ENCODE assay signal across 16 cellular contexts in genomic region chr2:172921538-172922236, GRCh38.
A peak's percentile ranks its signal among the peaks of the same experiment; 100 is the strongest.
DNase-seq lines count a peak whose midpoint lies in the region; ATAC-seq, FAIRE-seq and TF ChIP-seq lines count a peak whose summit lies in the region.
"Had no signal": no experiment of that assay in that cellular context is flagged by ENCODE, and none has a peak within 500 bp of the region (broad histone marks: within the 10 kb centered on the region; RNA-seq: fewer than 3 reads in every experiment).

No MANE protein-coding gene starts in this region.

- H3K79me2 ChIP-seq in OCI-LY3 (ENCODE audit: low read length) (no peaks in the 10 kb centered on the region), endothelial cell of umbilical vein (ENCODE audit: control insufficient read depth, insufficient read depth, low read length) (no peaks in the 10 kb centered on the region)

- H2AK5ac ChIP-seq in mesenchymal stem cell (ENCODE audit: low read length, severe bottlenecking) = no peak overlapping the region

- H4K91ac ChIP-seq in mesenchymal stem cell (ENCODE audit: low read length) = no peak overlapping the region

- peaks cover 4% of the 10 kb centered on the region for H3K27me3 Mint-ChIP-seq in activated naive CD8-positive, alpha-beta T cell treated with anti-CD3 and anti-CD28 coated beads for 36 hours

- H3K36me3 Mint-ChIP-seq in activated naive CD8-positive, alpha-beta T cell treated with anti-CD3 and anti-CD28 coated beads for 36 hours = no peaks in the 10 kb centered on the region
- H3K36me3 Mint-ChIP-seq: natural killer cell had no signal

- no peak overlapping the region for H3K18ac ChIP-seq in mesenchymal stem cell (ENCODE audit: low read depth in 1 of 2, low read length in 2 of 2)

- no peak overlapping the region for H2BK5ac ChIP-seq in mesenchymal stem cell (ENCODE audit: low read depth, low read length, poor library complexity, severe bottlenecking)

- H3K9ac ChIP-seq in OCI-LY3 (ENCODE audit: low read length) (peak overlapping the region; percentile 16; the same call in 1 of the 2 replicates), endothelial cell of umbilical vein (replicated peaks; ENCODE audit: extremely low read depth, insufficient read depth, low read length) (no peak overlapping the region), mesenchymal stem cell (ENCODE audit: low read length) (no peak overlapping the region)

- peaks cover 3% of the 10 kb centered on the region for H3K4me1 Mint-ChIP-seq in activated naive CD8-positive, alpha-beta T cell treated with anti-CD3 and anti-CD28 coated beads for 36 hours
- H3K4me1 Mint-ChIP-seq: natural killer cell, T-helper 17 cell had no signal

- no peaks in the 10 kb centered on the region for H3K79me1 ChIP-seq in mesenchymal stem cell (replicated peaks; ENCODE audit: low read length, poor library complexity, severe bottlenecking)

- TF ChIP-seq CTCF in OCI-LY3 (IDR thresholded peaks at IDR 0.05; ENCODE audit: low read depth, low read length) = no peak
- no peak for TF ChIP-seq CTCF in endothelial cell of umbilical vein (IDR thresholded peaks at IDR 0.05; ENCODE audit: extremely low read depth in 1 of 2, insufficient read depth in 1 of 2, low read depth in 1 of 2, low read length in 2 of 2)

- H3K23ac ChIP-seq in mesenchymal stem cell (ENCODE audit: low read length in 2 of 2) = no peak overlapping the region

- intact Hi-C loops in endothelial cell of umbilical vein (cut with micrococcal nuclease) = no loop called here

- H3K9me3 Mint-ChIP-seq in activated naive CD8-positive, alpha-beta T cell treated with anti-CD3 and anti-CD28 coated beads for 36 hours = no peaks in the 10 kb centered on the region
- H3K9me3 Mint-ChIP-seq: natural killer cell had no signal

- H2BK15ac ChIP-seq in mesenchymal stem cell (ENCODE audit: low read depth, poor library complexity, severe bottlenecking) = no peak overlapping the region

- H3K9me1 ChIP-seq in endothelial cell of umbilical vein (replicated peaks; ENCODE audit: control insufficient read depth, extremely low read depth, insufficient read depth, low read length) = no peaks in the 10 kb centered on the region

- H3K4me3 ChIP-seq in OCI-LY3 (ENCODE audit: low read length) (no peak overlapping the region), endothelial cell of umbilical vein (replicated peaks in 1 of 3; ENCODE audit: insufficient read depth in 1 of 3, low read depth in 1 of 3, low read length in 3 of 3) (no peak overlapping the region), mesenchymal stem cell (ENCODE audit: insufficient read depth in 1 of 2, low read depth in 1 of 2, low read length in 2 of 2) (no peak overlapping the region)
- H3K4me3 ChIP-seq: sigmoid colon had no signal

- TF ChIP-seq POLR2A in endothelial cell of umbilical vein (IDR thresholded peaks at IDR 0.05; ENCODE audit: low read depth, low read length) = no peak

- FAIRE-seq in endothelial cell of umbilical vein (lab: Jason Lieb, UNC) = peak; percentile 83

- H3K36me3 ChIP-seq in OCI-LY3 (replicated peaks; ENCODE audit: low read depth, low read length) (peaks cover 14% of the 10 kb centered on the region), endothelial cell of umbilical vein (ENCODE audit: control insufficient read depth in 2 of 2, extremely low read depth in 1 of 2, insufficient read depth in 2 of 2, low read length in 2 of 2) (no peaks in the 10 kb centered on the region), mesenchymal stem cell (ENCODE audit: control insufficient read depth in 1 of 2, insufficient read depth in 2 of 2, low read depth in 1 of 2, low read length in 2 of 2) (no peaks in the 10 kb centered on the region)
- H3K36me3 ChIP-seq: sigmoid colon had no signal

- H2BK120ac ChIP-seq in mesenchymal stem cell (ENCODE audit: low read depth, low read length) = no peak overlapping the region

- no peaks in the 10 kb centered on the region for H3K27me3 ChIP-seq in OCI-LY3 (ENCODE audit: low read depth, low read length)
- no peaks in the 10 kb centered on the region for H3K27me3 ChIP-seq in endothelial cell of umbilical vein (ENCODE audit: control insufficient read depth in 2 of 2, insufficient read depth in 2 of 2, low read length in 2 of 2)
- no peaks in the 10 kb centered on the region for H3K27me3 ChIP-seq in mesenchymal stem cell (ENCODE audit: control insufficient read depth in 1 of 2, insufficient read depth in 1 of 2, low read length in 2 of 2)
- H3K27me3 ChIP-seq: sigmoid colon had no signal

- ATAC-seq in HG02610 (IDR thresholded peaks at IDR 0.05; ENCODE audit: unreplicated experiment) = no peak
- ATAC-seq in HG02870 (IDR thresholded peaks at IDR 0.05; ENCODE audit: unreplicated experiment) = no peak
- ATAC-seq: natural killer cell, T-helper 17 cell had no signal

- H3K27ac ChIP-seq in OCI-LY3 (ENCODE audit: low read length) (peak overlapping the region; percentile 83; the same call in 1 of the 2 replicates), endothelial cell of umbilical vein (ENCODE audit: insufficient read depth, low read depth, low read length) (no peak overlapping the region), mesenchymal stem cell (ENCODE audit: low read length, poor library complexity, severe bottlenecking) (peak overlapping the region; percentile 11)
- H3K27ac ChIP-seq: sigmoid colon had no signal

- no peak overlapping the region for H2BK12ac ChIP-seq in mesenchymal stem cell (ENCODE audit: low read length in 2 of 2)

- POLR2A ChIA-PET in endothelial cell of umbilical vein (lab: Charles Lee) = no interaction called here

- H3K4me2 ChIP-seq in OCI-LY3 (ENCODE audit: low read length) (peak overlapping the region; percentile 3; the same call in 1 of the 2 replicates), endothelial cell of umbilical vein (ENCODE audit: insufficient read depth, low read length) (no peak overlapping the region), mesenchymal stem cell (ENCODE audit: low read length, poor library complexity, severe bottlenecking) (no peak overlapping the region)

- BruUV-seq in endothelial cell of umbilical vein (replicated peaks; lab: Mats Ljungman, UMichigan) = no TSS peak

- H2AFZ ChIP-seq in OCI-LY3 (ENCODE audit: low read depth, low read length) = no peak overlapping the region
- H2AFZ ChIP-seq in endothelial cell of umbilical vein (ENCODE audit: low read depth, low read length) = no peak overlapping the region
- no peak overlapping the region for H2AFZ ChIP-seq in mesenchymal stem cell (ENCODE audit: low read depth, low read length)

- dilution Hi-C loops in endothelial cell of umbilical vein (cut with MboI; ENCODE audit: extremely low pct_ligation_motif_present, low sequenced_read_pairs) = no loop called here

- H4K8ac ChIP-seq in mesenchymal stem cell (ENCODE audit: low read length) = no peak overlapping the region

- no peaks in the 10 kb centered on the region for H4K20me1 ChIP-seq in OCI-LY3 (ENCODE audit: insufficient read depth, low read length)
- no peaks in the 10 kb centered on the region for H4K20me1 ChIP-seq in endothelial cell of umbilical vein (replicated peaks; ENCODE audit: control insufficient read depth, extremely low read depth, insufficient read depth, low read length)

- CTCF ChIA-PET in endothelial cell of umbilical vein (lab: Charles Lee) = interaction anchor here (1.0 to 4.7 kb wide), 3 partner anchors 10 to 108 kb away, joined by 3 to 33 read pairs (median 8); no protein-coding TSS in a partner anchor

- H3K14ac ChIP-seq in mesenchymal stem cell (ENCODE audit: low read length in 2 of 2) = no peak overlapping the region

- no peak overlapping the region for H3K27ac Mint-ChIP-seq in activated naive CD8-positive, alpha-beta T cell treated with anti-CD3 and anti-CD28 coated beads for 36 hours
- H3K27ac Mint-ChIP-seq: natural killer cell, T-helper 17 cell had no signal

- H3K9me3 ChIP-seq in OCI-LY3 (ENCODE audit: insufficient read depth, low read length) (peaks cover 8% of the 10 kb centered on the region), endothelial cell of umbilical vein (replicated peaks; ENCODE audit: control insufficient read depth, insufficient read depth, low read length) (no peaks in the 10 kb centered on the region), mesenchymal stem cell (ENCODE audit: control insufficient read depth, low read length) (no peaks in the 10 kb centered on the region)
- H3K9me3 ChIP-seq: sigmoid colon had no signal

- H3K4ac ChIP-seq in mesenchymal stem cell (ENCODE audit: low read depth in 1 of 2, low read length in 2 of 2) = no peak overlapping the region

- no peak overlapping the region for H3K4me3 Mint-ChIP-seq in activated naive CD8-positive, alpha-beta T cell treated with anti-CD3 and anti-CD28 coated beads for 36 hours
- H3K4me3 Mint-ChIP-seq: natural killer cell, T-helper 17 cell had no signal

- H3K4me1 ChIP-seq in OCI-LY3 (ENCODE audit: low read length) (peaks cover 77% of the 10 kb centered on the region), endothelial cell of umbilical vein (ENCODE audit: control insufficient read depth, extremely low read depth, insufficient read depth, low read length) (peaks cover 2% of the 10 kb centered on the region), mesenchymal stem cell (ENCODE audit: control insufficient read depth, insufficient read depth, low read depth, low read length) (peaks cover 2% of the 10 kb centered on the region)
- H3K4me1 ChIP-seq: sigmoid colon had no signal

- 64% methylated on average over 5 of the region's 6 CpGs for WGBS in mesenchymal stem cell

- DNase-seq in Ammon's horn (ENCODE audit: low spot score) (peak; percentile 51), endothelial cell of umbilical vein (ENCODE audit: low read depth, low spot score) (peak; percentile 48), mesenchymal stem cell (peak; percentile 75), ecto neural progenitor cell (ENCODE audit: low spot score) (no peak)
- no peak for DNase-seq in activated naive CD8-positive, alpha-beta T cell treated with anti-CD3 and anti-CD28 coated beads for 36 hours
- DNase-seq: C1 segment of cervical spinal cord; central memory CD4-positive, alpha-beta T cell; foreskin melanocyte; GOT3; natural killer cell; NCI-H2227 treated with DMSO at 0.1 percent for 48 hours; sigmoid colon; T-helper 17 cell had no signal

TF ChIP-seq in endothelial cell of umbilical vein, 7 proteins besides CTCF, POLR2A, EP300 and RAD21:
- TF ChIP-seq POLR2AphosphoS5 (IDR thresholded peaks at IDR 0.05; ENCODE audit: insufficient read depth, low read depth, low read length) (no peak), FOS (IDR thresholded peaks at IDR 0.05; ENCODE audit: borderline replicate concordance, insufficient read depth, low read length) (peak; percentile 68), JUN (IDR thresholded peaks at IDR 0.05; ENCODE audit: borderline replicate concordance, insufficient read depth, insufficient read length, low read depth) (peak; percentile 32), MAX (IDR thresholded peaks at IDR 0.05; ENCODE audit: insufficient read depth, insufficient read length) (no peak), GATA2 (IDR thresholded peaks at IDR 0.05; ENCODE audit: insufficient read depth, insufficient read length, low read depth, low read length) (no peak), EZH2 (IDR thresholded peaks at IDR 0.05; ENCODE audit: borderline replicate concordance, low read depth, low read length, severe bottlenecking) (no peak), MYC (IDR thresholded peaks at IDR 0.05; ENCODE audit: low read depth, low read length) (no peak)

Comparison
In these comparisons a context has a peak if more than half of its experiments do, and no peak if none do; other contexts are left out.
1. DNase-seq: peak in Ammon's horn (single experiment), endothelial cell of umbilical vein (single experiment) and mesenchymal stem cell (single experiment); none in ecto neural progenitor cell (single experiment) and activated naive CD8-positive, alpha-beta T cell treated with anti-CD3 and anti-CD28 coated beads for 36 hours (single experiment).